In the genomic region with DNA sequence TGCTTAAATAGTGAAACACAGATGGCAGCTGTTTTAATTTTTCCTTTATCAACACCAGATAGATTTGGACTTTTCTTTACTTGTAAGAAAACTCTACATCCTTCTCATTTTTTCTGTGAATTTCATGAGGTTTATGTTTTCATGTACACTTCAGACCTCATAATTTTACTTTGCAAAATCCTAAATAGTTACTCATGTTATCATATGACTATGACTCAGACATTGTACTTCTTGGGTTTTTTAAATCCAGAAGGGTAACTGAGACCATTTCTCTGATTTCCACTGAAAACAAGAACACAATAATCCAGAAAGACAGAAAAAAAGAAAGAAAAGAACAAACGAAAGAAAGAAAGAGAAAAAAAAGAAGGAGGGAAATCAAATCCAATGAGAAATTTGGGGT, we compare ENCODE assay signal across 17 cellular contexts.
"Had no signal": no experiment of that assay in that cellular context is flagged by ENCODE, and none has a peak within 500 bp of the region (broad histone marks: within the 10 kb centered on the region; RNA-seq: fewer than 3 reads in every experiment).

No MANE protein-coding gene starts in this region.

- H3K4me1 ChIP-seq: testis, upper lobe of right lung had no signal

- H3K4me1 Mint-ChIP-seq: activated CD4-positive, alpha-beta memory T cell treated with anti-CD3 and anti-CD28 coated beads, Interleukin-2, amount 10 ng/mL, durations not matched to agents 7 days and 5 days; activated naive CD8-positive, alpha-beta T cell treated with anti-CD3 and anti-CD28 coated beads for 36 hours; stimulated activated naive CD8-positive, alpha-beta T cell treated with anti-CD3 and anti-CD28 coated beads, Interleukin-15, amount 100 ng/mL, for 72 hours had no signal

- H3K27me3 Mint-ChIP-seq: activated CD4-positive, alpha-beta memory T cell treated with anti-CD3 and anti-CD28 coated beads, Interleukin-2, amount 10 ng/mL, durations not matched to agents 7 days and 5 days; activated naive CD8-positive, alpha-beta T cell treated with anti-CD3 and anti-CD28 coated beads for 36 hours; effector memory CD8-positive, alpha-beta T cell; stimulated activated naive CD8-positive, alpha-beta T cell treated with anti-CD3 and anti-CD28 coated beads, Interleukin-15, amount 100 ng/mL, for 72 hours had no signal

- H3K36me3 Mint-ChIP-seq: activated naive CD8-positive, alpha-beta T cell treated with anti-CD3 and anti-CD28 coated beads for 36 hours had no signal

- H3K36me3 ChIP-seq: cardiac muscle cell, ovary, upper lobe of right lung had no signal

- ATAC-seq: activated T-cell treated with anti-CD3 and anti-CD28 coated beads, Interleukin-2, amount 50 U/mL, for 72 hours; effector memory CD8-positive, alpha-beta T cell; left lobe of liver; stimulated activated naive CD8-positive, alpha-beta T cell treated with anti-CD3 and anti-CD28 coated beads, Interleukin-15, amount 100 ng/mL, for 72 hours; upper lobe of right lung had no signal

- H3K9me3 ChIP-seq: ovary, testis had no signal

- H3K27me3 ChIP-seq: cardiac muscle cell, ovary, testis, upper lobe of right lung had no signal

- H3K27ac Mint-ChIP-seq: activated CD4-positive, alpha-beta memory T cell treated with anti-CD3 and anti-CD28 coated beads, Interleukin-2, amount 10 ng/mL, durations not matched to agents 7 days and 5 days; activated naive CD8-positive, alpha-beta T cell treated with anti-CD3 and anti-CD28 coated beads for 36 hours; activated T-cell treated with anti-CD3 and anti-CD28 coated beads, Interleukin-2, amount 50 U/mL, for 72 hours; effector memory CD8-positive, alpha-beta T cell; stimulated activated naive CD8-positive, alpha-beta T cell treated with anti-CD3 and anti-CD28 coated beads, Interleukin-15, amount 100 ng/mL, for 72 hours had no signal

- DNase-seq: activated CD4-positive, alpha-beta memory T cell treated with anti-CD3 and anti-CD28 coated beads, Interleukin-2, amount 10 ng/mL, durations not matched to agents 7 days and 5 days; activated CD4-positive, alpha-beta T cell treated with anti-CD3 and anti-CD28 coated beads for 1 hour; activated gamma-delta T cell treated with Interleukin-2 at 50 U/mL for 16 hours; activated naive CD8-positive, alpha-beta T cell treated with anti-CD3 and anti-CD28 coated beads for 36 hours; activated T-cell treated with anti-CD3 and anti-CD28 coated beads, Interleukin-2, amount 50 U/mL, for 72 hours; cortex of kidney; effector memory CD8-positive, alpha-beta T cell; islet precursor cell; ovary; stimulated activated CD4-positive, alpha-beta T cell treated with anti-CD3 and anti-CD28 coated beads, Interleukin-15, amount 100 ng/mL, for 24 hours; stimulated activated CD4-positive, alpha-beta T cell treated with anti-CD3 and anti-CD28 coated beads, Interleukin-4, amount 100 ng/mL, for 24 hours; stimulated activated naive CD8-positive, alpha-beta T cell treated with anti-CD3 and anti-CD28 coated beads, Interleukin-15, amount 100 ng/mL, for 72 hours; T-helper 9 cell; testis; upper lobe of right lung had no signal

- H3K27ac ChIP-seq: cardiac muscle cell, ovary, testis, upper lobe of right lung had no signal

- H3K4me3 Mint-ChIP-seq: activated CD4-positive, alpha-beta memory T cell treated with anti-CD3 and anti-CD28 coated beads, Interleukin-2, amount 10 ng/mL, durations not matched to agents 7 days and 5 days; activated naive CD8-positive, alpha-beta T cell treated with anti-CD3 and anti-CD28 coated beads for 36 hours; activated T-cell treated with anti-CD3 and anti-CD28 coated beads, Interleukin-2, amount 50 U/mL, for 72 hours; effector memory CD8-positive, alpha-beta T cell; stimulated activated naive CD8-positive, alpha-beta T cell treated with anti-CD3 and anti-CD28 coated beads, Interleukin-15, amount 100 ng/mL, for 72 hours had no signal

- H3K4me3 ChIP-seq: cardiac muscle cell, ovary, testis, upper lobe of right lung had no signal

- H3K9me3 Mint-ChIP-seq: activated naive CD8-positive, alpha-beta T cell treated with anti-CD3 and anti-CD28 coated beads for 36 hours had no signal
